In genomic region chr12:104503191-104503590, GRCh38 we compare ENCODE assay signal across 20 cellular contexts. TPM values are rescaled to one million over a fixed set of nuclear protein-coding genes. Genes with fewer than 3 reads are reported as not detected.
DNase-seq lines count a peak whose midpoint lies in the region; ATAC-seq and TF ChIP-seq lines count a peak whose summit lies in the region.
"Had no signal": no experiment of that assay in that cellular context is flagged by ENCODE, and none has a peak within 500 bp of the region (broad histone marks: within the 10 kb centered on the region; RNA-seq: fewer than 3 reads in every experiment).

No MANE protein-coding gene starts in this region.

- no peaks in the 10 kb centered on the region for H3K27me3 ChIP-seq in CD4-positive, alpha-beta memory T cell (ENCODE audit: insufficient read depth, low read length)
- H3K27me3 ChIP-seq in brain microvascular endothelial cell (replicated peaks) (no peaks in the 10 kb centered on the region), psoas muscle (ENCODE audit: insufficient read depth in 3 of 3, low read length in 2 of 3) (no peaks in the 10 kb centered on the region)
- H3K27me3 ChIP-seq: SJSA1 had no signal

- no peak overlapping the region for H3K4me3 ChIP-seq in CD4-positive, alpha-beta memory T cell (ENCODE audit: low read length in 2 of 2)
- no peak overlapping the region for H3K4me3 ChIP-seq in brain microvascular endothelial cell (ENCODE audit: low read depth, low read length)
- H3K4me3 ChIP-seq in psoas muscle: no peak overlapping the region
- H3K4me3 ChIP-seq: GM23248, K562, PC-9, SJSA1 had no signal

- CTCF ChIA-PET in activated CD8-positive, alpha-beta T cell treated with anti-CD3 and anti-CD28 coated beads, Interleukin-2, amount 10 ng/mL, durations not matched to agents 7 days and 5 days (lab: Charles Lee): interaction anchor here (1.1 to 5.2 kb wide), 3 partner anchors 9 to 25 kb away, joined by 3 to 28 read pairs (median 5); no protein-coding TSS in a partner anchor
- CTCF ChIA-PET in activated CD8-positive, alpha-beta T cell treated with anti-CD3 and anti-CD28 coated beads for 36 hours (lab: Charles Lee): no interaction called here
- CTCF ChIA-PET in CD4-positive, alpha-beta memory T cell (lab: Charles Lee; ENCODE audit: partially characterized antibody): interaction anchor here (1.5 kb wide), 1 partner anchor 12 kb away, joined by 4 read pairs; no protein-coding TSS in a partner anchor

- ATAC-seq in activated CD8-positive, alpha-beta T cell treated with anti-CD3 and anti-CD28 coated beads, Interleukin-2, amount 10 ng/mL, durations not matched to agents 7 days and 5 days: peak; percentile 40
- ATAC-seq in activated CD8-positive, alpha-beta T cell treated with anti-CD3 and anti-CD28 coated beads for 36 hours: no peak
- ATAC-seq in stimulated activated effector memory CD8-positive, alpha-beta T cell treated with anti-CD3 and anti-CD28 coated beads, Interleukin-12 subunit alpha, Interleukin-12 subunit beta, amount 100 ng/mL, for 72 hours: no peak
- no peak for ATAC-seq in psoas muscle
- ATAC-seq: HCT116, K562 had no signal

- H3K27me3 Mint-ChIP-seq in activated CD8-positive, alpha-beta T cell treated with anti-CD3 and anti-CD28 coated beads, Interleukin-2, amount 10 ng/mL, durations not matched to agents 7 days and 5 days (ENCODE audit: low read depth): no peaks in the 10 kb centered on the region
- no peaks in the 10 kb centered on the region for H3K27me3 Mint-ChIP-seq in activated CD8-positive, alpha-beta T cell treated with anti-CD3 and anti-CD28 coated beads for 36 hours
- H3K27me3 Mint-ChIP-seq in CD4-positive, alpha-beta memory T cell: no peaks in the 10 kb centered on the region
- no peaks in the 10 kb centered on the region for H3K27me3 Mint-ChIP-seq in T-helper 2 cell treated with Interferon-gamma antibody and Interleukin-4, amounts not matched to agents 5 μg/mL and 100 μg/mL, for 36 hours (ENCODE audit: low read depth)

- peak; percentile 39 for DNase-seq in activated CD8-positive, alpha-beta T cell treated with anti-CD3 and anti-CD28 coated beads, Interleukin-2, amount 10 ng/mL, durations not matched to agents 7 days and 5 days
- no peak for DNase-seq in activated CD8-positive, alpha-beta T cell treated with anti-CD3 and anti-CD28 coated beads for 36 hours
- no peak for DNase-seq in CD4-positive, alpha-beta memory T cell
- no peak for DNase-seq in T-helper 2 cell treated with Interferon-gamma antibody and Interleukin-4, amounts not matched to agents 5 μg/mL and 100 μg/mL, for 36 hours (ENCODE audit: low spot score)
- DNase-seq in stimulated activated effector memory CD8-positive, alpha-beta T cell treated with anti-CD3 and anti-CD28 coated beads, Interleukin-12 subunit alpha, Interleukin-12 subunit beta, amount 100 ng/mL, for 72 hours (ENCODE audit: low spot score in 2 of 2): no peak
- DNase-seq in brain microvascular endothelial cell: no peak
- no peak for DNase-seq in psoas muscle
- no peak for DNase-seq in cerebellar cortex (ENCODE audit: low spot score)
- DNase-seq: Calu3, DMS79, GM23248, NCI-H146, NCI-H2081, NCI-H510A, NCI-H774, PC-9 had no signal

- in situ Hi-C loops in brain microvascular endothelial cell (cut with HindIII; ENCODE audit: low pct_ligation_motif_present, low sequenced_read_pairs): no loop called here

- intact Hi-C loops in activated CD8-positive, alpha-beta T cell treated with anti-CD3 and anti-CD28 coated beads for 36 hours (cut with micrococcal nuclease): no loop called here
- intact Hi-C loops in CD4-positive, alpha-beta memory T cell (cut with micrococcal nuclease): no loop called here
- intact Hi-C loops in psoas muscle (cut with DNase I): no loop called here

- no peak for TF ChIP-seq CTCF in activated CD8-positive, alpha-beta T cell treated with anti-CD3 and anti-CD28 coated beads for 36 hours (IDR thresholded peaks at IDR 0.05)
- TF ChIP-seq CTCF in brain microvascular endothelial cell (IDR thresholded peaks at IDR 0.05; ENCODE audit: low read depth, low read length, missing control alignments) (no peak), psoas muscle (IDR thresholded peaks at IDR 0.05) (no peak)

- no peaks in the 10 kb centered on the region for H3K9me3 Mint-ChIP-seq in activated CD8-positive, alpha-beta T cell treated with anti-CD3 and anti-CD28 coated beads, Interleukin-2, amount 10 ng/mL, durations not matched to agents 7 days and 5 days (ENCODE audit: insufficient read depth)
- no peaks in the 10 kb centered on the region for H3K9me3 Mint-ChIP-seq in activated CD8-positive, alpha-beta T cell treated with anti-CD3 and anti-CD28 coated beads for 36 hours
- peaks cover 0 to 2% (median 0%) of the 10 kb centered on the region in 8 donors for H3K9me3 Mint-ChIP-seq in CD4-positive, alpha-beta memory T cell
- peaks cover 3% of the 10 kb centered on the region for H3K9me3 Mint-ChIP-seq in T-helper 2 cell treated with Interferon-gamma antibody and Interleukin-4, amounts not matched to agents 5 μg/mL and 100 μg/mL, for 36 hours
- H3K9me3 Mint-ChIP-seq in stimulated activated effector memory CD8-positive, alpha-beta T cell treated with anti-CD3 and anti-CD28 coated beads, Interleukin-12 subunit alpha, Interleukin-12 subunit beta, amount 100 ng/mL, for 72 hours: no peaks in the 10 kb centered on the region

- peak overlapping the region; percentile 28 for H3K27ac Mint-ChIP-seq in activated CD8-positive, alpha-beta T cell treated with anti-CD3 and anti-CD28 coated beads, Interleukin-2, amount 10 ng/mL, durations not matched to agents 7 days and 5 days
- H3K27ac Mint-ChIP-seq in activated CD8-positive, alpha-beta T cell treated with anti-CD3 and anti-CD28 coated beads for 36 hours: no peak overlapping the region
- peak overlapping the region in 3 of 7 donors; percentile 27 to 54 (median 36) for H3K27ac Mint-ChIP-seq in CD4-positive, alpha-beta memory T cell
- H3K27ac Mint-ChIP-seq in T-helper 2 cell treated with Interferon-gamma antibody and Interleukin-4, amounts not matched to agents 5 μg/mL and 100 μg/mL, for 36 hours: no peak overlapping the region
- H3K27ac Mint-ChIP-seq in stimulated activated effector memory CD8-positive, alpha-beta T cell treated with anti-CD3 and anti-CD28 coated beads, Interleukin-12 subunit alpha, Interleukin-12 subunit beta, amount 100 ng/mL, for 72 hours: no peak overlapping the region

- H3K4me3 Mint-ChIP-seq in activated CD8-positive, alpha-beta T cell treated with anti-CD3 and anti-CD28 coated beads, Interleukin-2, amount 10 ng/mL, durations not matched to agents 7 days and 5 days: peak overlapping the region; percentile 34
- no peak overlapping the region for H3K4me3 Mint-ChIP-seq in activated CD8-positive, alpha-beta T cell treated with anti-CD3 and anti-CD28 coated beads for 36 hours
- H3K4me3 Mint-ChIP-seq in CD4-positive, alpha-beta memory T cell: peak overlapping the region in 7 of 8 donors; percentile 40 to 73 (median 51)
- H3K4me3 Mint-ChIP-seq in T-helper 2 cell treated with Interferon-gamma antibody and Interleukin-4, amounts not matched to agents 5 μg/mL and 100 μg/mL, for 36 hours: peak overlapping the region; percentile 13
- H3K4me3 Mint-ChIP-seq in stimulated activated effector memory CD8-positive, alpha-beta T cell treated with anti-CD3 and anti-CD28 coated beads, Interleukin-12 subunit alpha, Interleukin-12 subunit beta, amount 100 ng/mL, for 72 hours: peak overlapping the region; percentile 9

- H3K9me3 ChIP-seq in CD4-positive, alpha-beta memory T cell (ENCODE audit: control insufficient read depth in 1 of 2, low read length in 2 of 2): no peaks in the 10 kb centered on the region
- H3K9me3 ChIP-seq in psoas muscle: no peaks in the 10 kb centered on the region
- H3K9me3 ChIP-seq: SJSA1 had no signal

- peaks cover 94% of the 10 kb centered on the region for H3K4me1 ChIP-seq in CD4-positive, alpha-beta memory T cell (ENCODE audit: insufficient read depth, low read length)
- H3K4me1 ChIP-seq in psoas muscle: no peaks in the 10 kb centered on the region
- H3K4me1 ChIP-seq: SJSA1 had no signal

- H3K4me1 Mint-ChIP-seq in activated CD8-positive, alpha-beta T cell treated with anti-CD3 and anti-CD28 coated beads, Interleukin-2, amount 10 ng/mL, durations not matched to agents 7 days and 5 days (ENCODE audit: low read depth): peaks cover 95% of the 10 kb centered on the region
- peaks cover 72% of the 10 kb centered on the region for H3K4me1 Mint-ChIP-seq in activated CD8-positive, alpha-beta T cell treated with anti-CD3 and anti-CD28 coated beads for 36 hours (ENCODE audit: low read depth)
- H3K4me1 Mint-ChIP-seq in CD4-positive, alpha-beta memory T cell: peaks cover 58 to 99% (median 87%) of the 10 kb centered on the region in 4 donors
- peaks cover 63% of the 10 kb centered on the region for H3K4me1 Mint-ChIP-seq in T-helper 2 cell treated with Interferon-gamma antibody and Interleukin-4, amounts not matched to agents 5 μg/mL and 100 μg/mL, for 36 hours (ENCODE audit: low read depth)
- peaks cover 95% of the 10 kb centered on the region for H3K4me1 Mint-ChIP-seq in stimulated activated effector memory CD8-positive, alpha-beta T cell treated with anti-CD3 and anti-CD28 coated beads, Interleukin-12 subunit alpha, Interleukin-12 subunit beta, amount 100 ng/mL, for 72 hours

- 70 to 89% (median 86%) methylated on average over 4 of the region's 4 CpGs for WGBS in psoas muscle, 3 donors

- no peak overlapping the region for H3K27ac ChIP-seq in CD4-positive, alpha-beta memory T cell (ENCODE audit: low read depth, low read length)
- H3K27ac ChIP-seq in brain microvascular endothelial cell: no peak overlapping the region
- H3K27ac ChIP-seq in psoas muscle: no peak overlapping the region
- H3K27ac ChIP-seq: C4-2B, GM23248, PC-9, SJSA1 had no signal

- POLR2A ChIA-PET in activated CD8-positive, alpha-beta T cell treated with anti-CD3 and anti-CD28 coated beads, Interleukin-2, amount 10 ng/mL, durations not matched to agents 7 days and 5 days (lab: Charles Lee): interaction anchor here (0.6 kb wide), 1 partner anchor 133 kb away, joined by 3 read pairs; no protein-coding TSS in a partner anchor
- POLR2A ChIA-PET in activated CD8-positive, alpha-beta T cell treated with anti-CD3 and anti-CD28 coated beads for 36 hours (lab: Charles Lee): interaction anchor here (0.8 to 0.9 kb wide), 2 partner anchors 13 to 17 kb away, joined by 3 read pairs; no protein-coding TSS in a partner anchor
- POLR2A ChIA-PET in CD4-positive, alpha-beta memory T cell (lab: Charles Lee; ENCODE audit: partially characterized antibody): interaction anchor here (1.1 to 7.7 kb wide), 2 partner anchors 16 to 46 kb away, joined by 3 to 55 read pairs; partner anchors contain the start of gene CHST11

- no peaks in the 10 kb centered on the region for H3K36me3 ChIP-seq in CD4-positive, alpha-beta memory T cell (ENCODE audit: insufficient read depth, low read length)
- H3K36me3 ChIP-seq in brain microvascular endothelial cell (replicated peaks): no peaks in the 10 kb centered on the region
- no peaks in the 10 kb centered on the region for H3K36me3 ChIP-seq in psoas muscle (ENCODE audit: insufficient read depth in 1 of 2, low read depth in 1 of 2)
- H3K36me3 ChIP-seq: SJSA1 had no signal

- H3K36me3 Mint-ChIP-seq in activated CD8-positive, alpha-beta T cell treated with anti-CD3 and anti-CD28 coated beads, Interleukin-2, amount 10 ng/mL, durations not matched to agents 7 days and 5 days (ENCODE audit: low read depth): peaks cover 65% of the 10 kb centered on the region
- peaks cover 3% of the 10 kb centered on the region for H3K36me3 Mint-ChIP-seq in activated CD8-positive, alpha-beta T cell treated with anti-CD3 and anti-CD28 coated beads for 36 hours (ENCODE audit: low read depth)
- H3K36me3 Mint-ChIP-seq in CD4-positive, alpha-beta memory T cell: peaks cover 7 to 19% of the 10 kb centered on the region in 2 donors
- peaks cover 39% of the 10 kb centered on the region for H3K36me3 Mint-ChIP-seq in T-helper 2 cell treated with Interferon-gamma antibody and Interleukin-4, amounts not matched to agents 5 μg/mL and 100 μg/mL, for 36 hours (ENCODE audit: low read depth)
- peaks cover 7% of the 10 kb centered on the region for H3K36me3 Mint-ChIP-seq in stimulated activated effector memory CD8-positive, alpha-beta T cell treated with anti-CD3 and anti-CD28 coated beads, Interleukin-12 subunit alpha, Interleukin-12 subunit beta, amount 100 ng/mL, for 72 hours

RNA-seq across cellular contexts. Expression of gene CHST11, which starts 46.4 kb away (rescaled TPM):
- 10 to 100 TPM; 82.1 to 85.2 TPM for total RNA-seq in activated CD8-positive, alpha-beta T cell treated with anti-CD3 and anti-CD28 coated beads, Interleukin-2, amount 10 ng/mL, durations not matched to agents 7 days and 5 days
- 10 to 100 TPM; 30.9 to 33.9 TPM for total RNA-seq in activated CD8-positive, alpha-beta T cell treated with anti-CD3 and anti-CD28 coated beads for 36 hours
- 10 to 100 TPM; 55.1 to 55.8 TPM for total RNA-seq in CD4-positive, alpha-beta memory T cell
- 10 to 100 TPM; 63.8 to 64.6 TPM for polyA plus RNA-seq in CD4-positive, alpha-beta memory T cell
- 1 to 10 TPM; 1.0 to 1.6 (median 1.1) TPM for total RNA-seq in psoas muscle
- polyA plus RNA-seq in psoas muscle: under 1 TPM; 0.52 to 0.65 (median 0.58) TPM

Comparison
In these comparisons a context has a peak if more than half of its experiments do, and no peak if none do; other contexts are left out.
1. RNA of gene CHST11, which starts 46.4 kb away (total RNA-seq): 82.1 to 85.2 TPM in activated CD8-positive, alpha-beta T cell treated with anti-CD3 and anti-CD28 coated beads, Interleukin-2, amount 10 ng/mL, durations not matched to agents 7 days and 5 days, 55.1 to 55.8 TPM in CD4-positive, alpha-beta memory T cell and 30.9 to 33.9 TPM in activated CD8-positive, alpha-beta T cell treated with anti-CD3 and anti-CD28 coated beads for 36 hours; 1.0 to 1.6 TPM in psoas muscle; every median in the first group is over 10 times any median in the second.